ENCODE assay signal across 10 cellular contexts in the genomic region with DNA sequence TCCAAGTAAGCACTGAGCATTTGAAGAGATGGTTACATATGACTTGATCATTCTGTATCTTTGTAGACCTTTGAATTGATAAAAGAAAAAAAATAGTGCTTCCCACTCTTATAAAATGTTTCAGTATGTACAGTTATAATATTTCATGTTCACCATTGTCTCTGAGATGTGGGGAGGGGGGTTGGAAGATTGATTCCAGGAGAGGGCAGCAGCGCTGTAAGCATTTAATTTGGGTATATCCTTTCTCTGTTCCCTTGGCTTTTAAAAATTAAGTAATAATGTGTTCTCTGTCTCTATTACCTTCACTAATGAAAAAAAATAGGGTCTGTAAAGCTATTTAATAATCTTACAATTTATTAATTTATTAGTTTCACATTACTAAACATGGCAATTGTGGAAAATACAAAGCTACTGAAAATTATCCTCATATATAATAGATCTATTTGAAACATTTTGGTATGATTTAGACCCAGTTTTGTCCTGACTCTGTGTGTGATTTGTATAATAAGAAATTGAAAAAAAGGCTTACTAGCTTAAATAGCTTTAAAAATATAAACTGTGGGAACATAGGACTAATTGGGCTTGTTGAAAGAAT.
DNase-seq lines count a peak whose midpoint lies in the region; ATAC-seq and TF ChIP-seq lines count a peak whose summit lies in the region.
"Had no signal": no experiment of that assay in that cellular context is flagged by ENCODE, and none has a peak within 500 bp of the region (broad histone marks: within the 10 kb centered on the region; RNA-seq: fewer than 3 reads in every experiment).

No MANE protein-coding gene starts in this region.

- no peaks in the 10 kb centered on the region for H3K9me3 ChIP-seq in DOHH2 (ENCODE audit: control insufficient read depth, insufficient read depth, low read length)
- no peaks in the 10 kb centered on the region for H3K9me3 ChIP-seq in Loucy (ENCODE audit: insufficient read depth, low read depth, low read length)
- no peaks in the 10 kb centered on the region for H3K9me3 ChIP-seq in liver (ENCODE audit: control insufficient read depth in 4 of 4, low read length in 3 of 4)
- no peaks in the 10 kb centered on the region for H3K9me3 ChIP-seq in esophagus muscularis mucosa
- no peaks in the 10 kb centered on the region for H3K9me3 ChIP-seq in spleen
- H3K9me3 ChIP-seq: HAP-1 had no signal

- ATAC-seq in GM19452 (IDR thresholded peaks at IDR 0.05; ENCODE audit: unreplicated experiment) (no peak), HG02981 (IDR thresholded peaks at IDR 0.05; ENCODE audit: unreplicated experiment) (no peak)

- peak; percentile 70 to 74 for TF ChIP-seq RAD21 in liver (IDR thresholded peaks at IDR 0.05)

- H3K9me2 ChIP-seq in DOHH2 (replicated peaks; ENCODE audit: control insufficient read depth, low read length) = no peaks in the 10 kb centered on the region
- no peaks in the 10 kb centered on the region for H3K9me2 ChIP-seq in Loucy (replicated peaks; ENCODE audit: low read depth, low read length)

- H3K27me3 ChIP-seq in DOHH2 (ENCODE audit: control insufficient read depth, low read length) (no peaks in the 10 kb centered on the region), Loucy (ENCODE audit: insufficient read depth, low read length, poor library complexity, severe bottlenecking) (no peaks in the 10 kb centered on the region), liver (ENCODE audit: control insufficient read depth in 4 of 4, insufficient read depth in 4 of 4, low read length in 3 of 4) (no peaks in the 10 kb centered on the region), esophagus muscularis mucosa (no peaks in the 10 kb centered on the region), spleen (replicated peaks in 1 of 7) (no peaks in the 10 kb centered on the region)

- no peak overlapping the region for H2AFZ ChIP-seq in Loucy (ENCODE audit: low read length)

- H3K4me3 ChIP-seq in DOHH2 (ENCODE audit: low read length) (no peak overlapping the region), Loucy (ENCODE audit: low read length, poor library complexity, severe bottlenecking) (no peak overlapping the region), liver (ENCODE audit: low read depth in 1 of 3, low read length in 3 of 3) (no peak overlapping the region), esophagus muscularis mucosa (no peak overlapping the region), spleen (no peak overlapping the region)
- H3K4me3 ChIP-seq: HAP-1 had no signal

- H3K9ac ChIP-seq in Loucy (ENCODE audit: low read depth, low read length, poor library complexity, severe bottlenecking) (peak overlapping the region; percentile 27), liver (ENCODE audit: low read depth in 1 of 2, low read length in 2 of 2) (no peak overlapping the region)

- no peaks in the 10 kb centered on the region for H3K36me3 ChIP-seq in DOHH2 (ENCODE audit: control insufficient read depth, low read length)
- H3K36me3 ChIP-seq in Loucy (ENCODE audit: insufficient read depth, low read length) = no peaks in the 10 kb centered on the region
- no peaks in the 10 kb centered on the region for H3K36me3 ChIP-seq in liver (ENCODE audit: control insufficient read depth in 4 of 4, insufficient read depth in 3 of 4, low read depth in 1 of 4, low read length in 3 of 4)
- no peaks in the 10 kb centered on the region for H3K36me3 ChIP-seq in esophagus muscularis mucosa
- no peaks in the 10 kb centered on the region for H3K36me3 ChIP-seq in spleen
- H3K36me3 ChIP-seq: HAP-1 had no signal

- TF ChIP-seq EP300 in esophagus muscularis mucosa (IDR thresholded peaks at IDR 0.05) = no peak

- peak; percentile 24 for TF ChIP-seq CTCF in DOHH2 (IDR thresholded peaks at IDR 0.05; ENCODE audit: low read depth, low read length, poor library complexity, severe bottlenecking)
- TF ChIP-seq CTCF in Loucy (conservative IDR thresholded peaks at IDR 0.05; ENCODE audit: low read length) = peak; percentile 69
- TF ChIP-seq CTCF in liver (IDR thresholded peaks at IDR 0.05; ENCODE audit: low read depth, low read length, missing input control) = peak; percentile 28
- peak in 1 of 3 experiments; percentile 4 for TF ChIP-seq CTCF in esophagus muscularis mucosa (IDR thresholded peaks at IDR 0.05)
- TF ChIP-seq CTCF in spleen (IDR thresholded peaks at IDR 0.05 in 8 of 11, conservative IDR thresholded peaks at IDR 0.05 in 3 of 11) = peak in 1 of 11 experiments; percentile 16

- intact Hi-C loops in esophagus muscularis mucosa (cut with DNase I) (no loop called here), spleen (cut with DNase I; ENCODE audit: low total_unique reads) (no loop called here)

- no peaks in the 10 kb centered on the region for H3K4me1 ChIP-seq in DOHH2 (ENCODE audit: control insufficient read depth, low read length)
- H3K4me1 ChIP-seq in Loucy (ENCODE audit: insufficient read depth, low read length, poor library complexity, severe bottlenecking) = peaks cover 24% of the 10 kb centered on the region
- H3K4me1 ChIP-seq in liver (ENCODE audit: control insufficient read depth in 4 of 4, insufficient read depth in 4 of 4, low read length in 3 of 4) = peaks cover 10 to 31% (median 21%) of the 10 kb centered on the region in 4 donors
- peaks cover 0 to 15% (median 1%) of the 10 kb centered on the region in 4 donors for H3K4me1 ChIP-seq in esophagus muscularis mucosa
- no peaks in the 10 kb centered on the region for H3K4me1 ChIP-seq in spleen

- H3K79me2 ChIP-seq in DOHH2 (ENCODE audit: control insufficient read depth, low read length) (no peaks in the 10 kb centered on the region), Loucy (ENCODE audit: insufficient read depth, low read length) (0 out of 2 replicates have a peak, but pooled peaks cover 3% of the 10 kb centered on the region)

- no peak overlapping the region for H3K4me2 ChIP-seq in DOHH2 (ENCODE audit: low read length)
- H3K4me2 ChIP-seq in Loucy (ENCODE audit: low read depth, low read length, poor library complexity, severe bottlenecking) = peak overlapping the region; percentile 8

- peak; percentile 13 for DNase-seq in UCSD-AML1 (lab: John Stamatoyannopoulos, UW; ENCODE audit: unreplicated experiment)
- no peak for DNase-seq in esophagus muscularis mucosa (ENCODE audit: extremely low spot score)
- no peak for DNase-seq in spleen
- DNase-seq: hypothalamus had no signal

- H3K27ac ChIP-seq in DOHH2 (ENCODE audit: low read depth, low read length) = no peak overlapping the region
- H3K27ac ChIP-seq in liver (ENCODE audit: low read depth in 1 of 2, low read length in 2 of 2) = no peak overlapping the region
- no peak overlapping the region for H3K27ac ChIP-seq in esophagus muscularis mucosa (replicated peaks in 1 of 4)
- no peak overlapping the region for H3K27ac ChIP-seq in spleen

- WGBS in liver = 97% methylated on average over 1 of the region's 1 CpG
- WGBS in esophagus muscularis mucosa = 52% methylated on average over 1 of the region's 1 CpG
- 47 to 100% (median 95%) methylated on average over 1 of the region's 1 CpG for WGBS in spleen, 5 donors

- H3F3A ChIP-seq in DOHH2 (ENCODE audit: control insufficient read depth, insufficient read depth) = no peaks in the 10 kb centered on the region
- H3F3A ChIP-seq in Loucy (ENCODE audit: low read depth) = no peaks in the 10 kb centered on the region

- H4K20me1 ChIP-seq in DOHH2 (ENCODE audit: control insufficient read depth, insufficient read depth, low read depth, low read length) (no peaks in the 10 kb centered on the region), Loucy (ENCODE audit: insufficient read depth, low read length, poor library complexity, severe bottlenecking) (no peaks in the 10 kb centered on the region)

- TF ChIP-seq POLR2A in esophagus muscularis mucosa (IDR thresholded peaks at IDR 0.05; ENCODE audit: low read depth) (no peak), spleen (IDR thresholded peaks at IDR 0.05) (no peak)

TF ChIP-seq in liver, 16 proteins besides CTCF, POLR2A, EP300 and RAD21:
- TF ChIP-seq SP1 (IDR thresholded peaks at IDR 0.05) (no peak), NR2F2 (IDR thresholded peaks at IDR 0.05) (no peak), HNF4A (conservative IDR thresholded peaks at IDR 0.05) (no peak), YY1 (IDR thresholded peaks at IDR 0.05) (no peak)
- TF ChIP-seq, protein P1, sequence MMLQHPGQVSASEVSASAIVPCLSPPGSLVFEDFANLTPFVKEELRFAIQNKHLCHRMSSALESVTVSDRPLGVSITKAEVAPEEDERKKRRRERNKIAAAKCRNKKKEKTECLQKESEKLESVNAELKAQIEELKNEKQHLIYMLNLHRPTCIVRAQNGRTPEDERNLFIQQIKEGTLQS (IDR thresholded peaks at IDR 0.05) = no peak
